2 cellular contexts compared by ENCODE assay signal in the genomic region with DNA sequence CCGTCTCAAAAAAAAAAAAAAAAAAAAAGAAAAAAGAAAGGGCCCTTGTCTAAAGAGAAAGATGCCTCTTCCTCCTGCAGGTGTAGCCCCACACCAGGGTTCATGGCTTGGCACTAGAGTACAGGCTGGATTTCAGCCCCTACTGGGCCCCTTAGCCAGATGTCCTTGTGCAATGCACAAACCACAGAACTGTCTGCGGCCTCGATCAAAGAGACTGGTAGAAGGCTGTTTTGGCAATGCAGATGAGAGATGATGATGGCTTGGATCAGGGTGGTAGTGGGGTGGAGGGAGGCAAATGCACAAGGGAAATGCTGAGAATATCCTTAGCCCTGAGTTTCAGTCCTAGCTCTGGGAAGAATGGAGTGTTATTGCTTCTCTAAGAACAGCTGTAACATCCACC.
A peak's percentile ranks its signal among the peaks of the same experiment; 100 is the strongest.
TF ChIP-seq lines count a peak whose summit lies in the region.

No MANE protein-coding gene starts in this region.

TF ChIP-seq in HepG2, 621 proteins besides CTCF, POLR2A, EP300 and RAD21:
- TF ChIP-seq CEBPB (IDR thresholded peaks at IDR 0.05; ENCODE audit: borderline replicate concordance, low read depth, low read length) (peak; percentile 69), CBFB (CRISPR knock-in tag; IDR thresholded peaks at IDR 0.05) (peak; percentile 84), CEBPG (CRISPR knock-in tag; IDR thresholded peaks at IDR 0.05) (peak; percentile 24; the same call in 1 of the 2 replicates), ZNF724P (CRISPR knock-in tag; IDR thresholded peaks at IDR 0.05; ENCODE audit: borderline replicate concordance) (no peak), PAWR (CRISPR knock-in tag; IDR thresholded peaks at IDR 0.05; ENCODE audit: borderline replicate concordance) (no peak), HMG20A (CRISPR knock-in tag; IDR thresholded peaks at IDR 0.05; ENCODE audit: borderline replicate concordance) (peak; percentile 24; the same call in 1 of the 2 replicates), TCF7 (IDR thresholded peaks at IDR 0.05; ENCODE audit: low read depth) (peak; percentile 70), BCL6 (CRISPR knock-in tag; IDR thresholded peaks at IDR 0.05) (peak; percentile 44; the same call in 1 of the 2 replicates), ZNF274 (CRISPR knock-in tag; IDR thresholded peaks at IDR 0.05) (no peak)
- TF ChIP-seq, protein P1, sequence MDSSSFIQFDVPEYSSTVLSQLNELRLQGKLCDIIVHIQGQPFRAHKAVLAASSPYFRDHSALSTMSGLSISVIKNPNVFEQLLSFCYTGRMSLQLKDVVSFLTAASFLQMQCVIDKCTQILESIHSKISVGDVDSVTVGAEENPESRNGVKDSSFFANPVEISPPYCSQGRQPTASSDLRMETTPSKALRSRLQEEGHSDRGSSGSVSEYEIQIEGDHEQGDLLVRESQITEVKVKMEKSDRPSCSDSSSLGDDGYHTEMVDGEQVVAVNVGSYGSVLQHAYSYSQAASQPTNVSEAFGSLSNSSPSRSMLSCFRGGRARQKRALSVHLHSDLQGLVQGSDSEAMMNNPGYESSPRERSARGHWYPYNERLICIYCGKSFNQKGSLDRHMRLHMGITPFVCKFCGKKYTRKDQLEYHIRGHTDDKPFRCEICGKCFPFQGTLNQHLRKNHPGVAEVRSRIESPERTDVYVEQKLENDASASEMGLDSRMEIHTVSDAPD (CRISPR knock-in tag; IDR thresholded peaks at IDR 0.05) = 0 out of 2 replicates have a peak, but pooled peaks have one; percentile 30

TF ChIP-seq in SK-N-SH, 30 proteins besides CTCF, POLR2A, EP300 and RAD21:
- TF ChIP-seq TCF12 (IDR thresholded peaks at IDR 0.05) (no peak), SIN3A (IDR thresholded peaks at IDR 0.05; ENCODE audit: borderline replicate concordance, low read depth, low read length) (no peak)
- TF ChIP-seq, protein P2, sequence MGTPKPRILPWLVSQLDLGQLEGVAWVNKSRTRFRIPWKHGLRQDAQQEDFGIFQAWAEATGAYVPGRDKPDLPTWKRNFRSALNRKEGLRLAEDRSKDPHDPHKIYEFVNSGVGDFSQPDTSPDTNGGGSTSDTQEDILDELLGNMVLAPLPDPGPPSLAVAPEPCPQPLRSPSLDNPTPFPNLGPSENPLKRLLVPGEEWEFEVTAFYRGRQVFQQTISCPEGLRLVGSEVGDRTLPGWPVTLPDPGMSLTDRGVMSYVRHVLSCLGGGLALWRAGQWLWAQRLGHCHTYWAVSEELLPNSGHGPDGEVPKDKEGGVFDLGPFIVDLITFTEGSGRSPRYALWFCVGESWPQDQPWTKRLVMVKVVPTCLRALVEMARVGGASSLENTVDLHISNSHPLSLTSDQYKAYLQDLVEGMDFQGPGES (IDR thresholded peaks at IDR 0.05; ENCODE audit: low read depth, low read length) = no peak
